21 cellular contexts compared by ENCODE assay signal in genomic region chr17:63987616-63988478, GRCh38. TPM values are rescaled to one million over a fixed set of nuclear protein-coding genes. Genes with fewer than 3 reads are reported as not detected.
A peak's percentile ranks its signal among the peaks of the same experiment; 100 is the strongest.
DNase-seq lines count a peak whose midpoint lies in the region; ATAC-seq and TF ChIP-seq lines count a peak whose summit lies in the region.
"Had no signal": no experiment of that assay in that cellular context is flagged by ENCODE, and none has a peak within 500 bp of the region (broad histone marks: within the 10 kb centered on the region; RNA-seq: fewer than 3 reads in every experiment).

No MANE protein-coding gene starts in this region.

- H3K27ac Mint-ChIP-seq in stimulated activated naive CD8-positive, alpha-beta T cell treated with anti-CD3 and anti-CD28 coated beads, Interleukin-15, amount 100 ng/mL, for 72 hours: peak overlapping the region; percentile 36 to 63
- peak overlapping the region; percentile 81 for H3K27ac Mint-ChIP-seq in activated T-helper 17 cell treated with anti-CD3 and anti-CD28 coated beads, Interleukin-2, amount 50 U/mL, for 72 hours
- H3K27ac Mint-ChIP-seq in nephron: peak overlapping the region in 2 of 3 experiments; percentile 18 to 55
- H3K27ac Mint-ChIP-seq: activated naive CD8-positive, alpha-beta T cell treated with anti-CD3 and anti-CD28 coated beads, Interleukin-2, amount 10 ng/mL, durations not matched to agents 7 days and 5 days had no signal

- no peaks in the 10 kb centered on the region for H3K36me3 Mint-ChIP-seq in activated T-helper 17 cell treated with anti-CD3 and anti-CD28 coated beads, Interleukin-2, amount 50 U/mL, for 72 hours (ENCODE audit: low read depth)
- no peaks in the 10 kb centered on the region for H3K36me3 Mint-ChIP-seq in nephron (ENCODE audit: low read depth)

- H3K27me3 Mint-ChIP-seq in stimulated activated naive CD8-positive, alpha-beta T cell treated with anti-CD3 and anti-CD28 coated beads, Interleukin-15, amount 100 ng/mL, for 72 hours: peaks cover 18% of the 10 kb centered on the region
- no peaks in the 10 kb centered on the region for H3K27me3 Mint-ChIP-seq in activated T-helper 17 cell treated with anti-CD3 and anti-CD28 coated beads, Interleukin-2, amount 50 U/mL, for 72 hours
- H3K27me3 Mint-ChIP-seq in nephron (ENCODE audit: low read depth): peaks cover 23% of the 10 kb centered on the region

- no peak for ATAC-seq in stimulated activated naive CD8-positive, alpha-beta T cell treated with anti-CD3 and anti-CD28 coated beads, Interleukin-15, amount 100 ng/mL, for 72 hours
- ATAC-seq in stimulated activated naive CD8-positive, alpha-beta T cell treated with anti-CD3 and anti-CD28 coated beads, Interleukin-15, Interleukin-2, amounts not matched to agents 100 U/mL and 50 U/mL, for 24 hours: no peak
- ATAC-seq in activated T-helper 17 cell treated with anti-CD3 and anti-CD28 coated beads, Interleukin-2, amount 50 U/mL, for 72 hours (replicated peaks): no peak

- peaks cover 63% of the 10 kb centered on the region for H3K4me1 Mint-ChIP-seq in stimulated activated naive CD8-positive, alpha-beta T cell treated with anti-CD3 and anti-CD28 coated beads, Interleukin-15, amount 100 ng/mL, for 72 hours
- peaks cover 28% of the 10 kb centered on the region for H3K4me1 Mint-ChIP-seq in activated T-helper 17 cell treated with anti-CD3 and anti-CD28 coated beads, Interleukin-2, amount 50 U/mL, for 72 hours
- peaks cover 25% of the 10 kb centered on the region for H3K4me1 Mint-ChIP-seq in nephron

- no peak for TF ChIP-seq CTCF in nephron (IDR thresholded peaks at IDR 0.05; ENCODE audit: unreplicated experiment in 3 of 3)

- no peak overlapping the region for H3K4me3 Mint-ChIP-seq in stimulated activated naive CD8-positive, alpha-beta T cell treated with anti-CD3 and anti-CD28 coated beads, Interleukin-15, amount 100 ng/mL, for 72 hours
- H3K4me3 Mint-ChIP-seq in activated T-helper 17 cell treated with anti-CD3 and anti-CD28 coated beads, Interleukin-2, amount 50 U/mL, for 72 hours: no peak overlapping the region
- no peak overlapping the region for H3K4me3 Mint-ChIP-seq in nephron
- H3K4me3 Mint-ChIP-seq: activated naive CD8-positive, alpha-beta T cell treated with anti-CD3 and anti-CD28 coated beads, Interleukin-2, amount 10 ng/mL, durations not matched to agents 7 days and 5 days had no signal

- peaks cover 0 to 3% of the 10 kb centered on the region in 2 donors for H3K9me3 Mint-ChIP-seq in stimulated activated naive CD8-positive, alpha-beta T cell treated with anti-CD3 and anti-CD28 coated beads, Interleukin-15, amount 100 ng/mL, for 72 hours
- no peaks in the 10 kb centered on the region for H3K9me3 Mint-ChIP-seq in activated T-helper 17 cell treated with anti-CD3 and anti-CD28 coated beads, Interleukin-2, amount 50 U/mL, for 72 hours
- H3K9me3 Mint-ChIP-seq in nephron: peaks cover 2% of the 10 kb centered on the region

- DNase-seq in stimulated activated naive CD8-positive, alpha-beta T cell treated with anti-CD3 and anti-CD28 coated beads, Interleukin-15, amount 100 ng/mL, for 72 hours: no peak
- no peak for DNase-seq in stimulated activated naive CD8-positive, alpha-beta T cell treated with anti-CD3 and anti-CD28 coated beads, Interleukin-15, Interleukin-2, amounts not matched to agents 100 U/mL and 50 U/mL, for 24 hours
- no peak for DNase-seq in DMS153 (lab: John Stamatoyannopoulos, UW)
- no peak for DNase-seq in activated effector memory CD4-positive, alpha-beta T cell treated with Interleukin-2 at 50 U/mL for 16 hours
- DNase-seq in NCI-H69 (lab: John Stamatoyannopoulos, UW): no peak
- DNase-seq in epidermal melanocyte (ENCODE audit: insufficient read length, low spot score): no peak
- DNase-seq: activated naive CD8-positive, alpha-beta T cell treated with anti-CD3 and anti-CD28 coated beads, Interleukin-2, amount 10 ng/mL, durations not matched to agents 7 days and 5 days; cerebellar nuclear complex; hippocampal formation; KG1; mammary epithelial cell; MV-4-11; naive B cell; NCI-H1694; SW 1271; testis had no signal

RNA-seq across cellular contexts. Expression of gene PRR29, which starts 10.3 kb away (rescaled TPM):
- 1 to 10 TPM; 2.9 to 3.2 TPM for total RNA-seq in activated T-helper 17 cell treated with anti-CD3 and anti-CD28 coated beads, Interleukin-2, amount 50 U/mL, for 72 hours

RNA-seq across cellular contexts. Expression of gene SCN4A, which starts 15.1 kb away (rescaled TPM):
- under 1 TPM; 0.32 to 0.37 TPM for total RNA-seq in activated T-helper 17 cell treated with anti-CD3 and anti-CD28 coated beads, Interleukin-2, amount 50 U/mL, for 72 hours
- total RNA-seq: activated naive CD8-positive, alpha-beta T cell treated with anti-CD3 and anti-CD28 coated beads, Interleukin-2, amount 10 ng/mL, durations not matched to agents 7 days and 5 days; epithelial cell of proximal tubule; fibroblast of villous mesenchyme; HT-29; mammary epithelial cell had no signal

RNA-seq across cellular contexts. Expression of gene ICAM2, which starts 32.6 kb away (rescaled TPM):
- 10 to 100 TPM; 43.0 to 54.9 TPM for total RNA-seq in activated T-helper 17 cell treated with anti-CD3 and anti-CD28 coated beads, Interleukin-2, amount 50 U/mL, for 72 hours

RNA-seq across cellular contexts. Expression of gene CD79B, which starts 55.7 kb away (rescaled TPM):
- 10 to 100 TPM; 29.3 to 41.4 TPM for total RNA-seq in activated T-helper 17 cell treated with anti-CD3 and anti-CD28 coated beads, Interleukin-2, amount 50 U/mL, for 72 hours
- total RNA-seq: epithelial cell of proximal tubule, fibroblast of villous mesenchyme, HT-29 had no signal
